In genomic region chr3:182809523-182809922, GRCh38 we compare ENCODE assay signal across 24 cellular contexts. TPM values are rescaled to one million over a fixed set of nuclear protein-coding genes. Genes with fewer than 3 reads are reported as not detected.
DNase-seq lines count a peak whose midpoint lies in the region; ATAC-seq, FAIRE-seq and TF ChIP-seq lines count a peak whose summit lies in the region.
"Had no signal": no experiment of that assay in that cellular context is flagged by ENCODE, and none has a peak within 500 bp of the region (broad histone marks: within the 10 kb centered on the region; RNA-seq: fewer than 3 reads in every experiment).

No MANE protein-coding gene starts in this region.

- 0 out of 2 replicates have a peak, but pooled peaks cover 3% of the 10 kb centered on the region for H4K20me1 ChIP-seq in K562 (replicated peaks; ENCODE audit: control insufficient read depth, insufficient read depth, low read length)

- intact Hi-C loops in K562 (cut with micrococcal nuclease), result no loop called here
- intact Hi-C loops in left cardiac atrium (cut with DNase I), result no loop called here

- H2BK120ac ChIP-seq in trophoblast cell (ENCODE audit: insufficient read depth, low read length, poor library complexity), result no peak overlapping the region

- H2AFZ ChIP-seq in K562 (ENCODE audit: low read depth, low read length), result no peak overlapping the region
- no peak overlapping the region for H2AFZ ChIP-seq in trophoblast cell (ENCODE audit: insufficient read depth, low read length, poor library complexity)

- H3K4me3 ChIP-seq in K562, result no peak overlapping the region
- no peak overlapping the region for H3K4me3 ChIP-seq in trophoblast cell (ENCODE audit: low read depth, low read length)
- H3K4me3 ChIP-seq: BLaER1 had no signal

- no peak for TF ChIP-seq EP300 in K562 (IDR thresholded peaks at IDR 0.05; ENCODE audit: low read length)

- H3K27ac ChIP-seq in K562 (ENCODE audit: extremely low read depth, low read depth, low read length) (no peak overlapping the region; the same call in 2 of the 3 replicates), trophoblast cell (ENCODE audit: low read depth, low read length) (no peak overlapping the region), substantia nigra (ENCODE audit: low read depth, low read length, poor library complexity, severe bottlenecking) (no peak overlapping the region)
- H3K27ac ChIP-seq: BLaER1 had no signal

- H4K12ac ChIP-seq in trophoblast cell (ENCODE audit: low read depth, low read length), result no peak overlapping the region

- H3K23ac ChIP-seq in trophoblast cell (ENCODE audit: low read length), result no peak overlapping the region

- TF ChIP-seq POLR2A in K562 (conservative IDR thresholded peaks at IDR 0.05), result no peak

- H3K27me3 ChIP-seq in K562 (ENCODE audit: control insufficient read depth in 2 of 2, insufficient read depth in 2 of 2, low read length in 2 of 2) (no peaks in the 10 kb centered on the region), trophoblast cell (ENCODE audit: insufficient read depth, low read length) (no peaks in the 10 kb centered on the region)
- H3K27me3 ChIP-seq: BLaER1 had no signal

- H3K9me1 ChIP-seq in K562 (ENCODE audit: control insufficient read depth, insufficient read depth, low read length), result no peaks in the 10 kb centered on the region

- no peak overlapping the region for H2AK5ac ChIP-seq in trophoblast cell (ENCODE audit: low read length)

- FAIRE-seq in K562 (lab: Jason Lieb, UNC), result no peak
- FAIRE-seq: GM19239, H1, HepG2 had no signal

- TF ChIP-seq CTCF in K562 (IDR thresholded peaks at IDR 0.05 in 2 of 3, conservative IDR thresholded peaks at IDR 0.05 in 1 of 3; ENCODE audit: insufficient read depth in 2 of 3, low read depth in 1 of 3, low read length in 3 of 3), result no peak

- 82% methylated on average over 2 of the region's 2 CpGs for WGBS in K562 (ENCODE audit: insufficient coverage, low coverage, missing lambda C conversion rate)
- WGBS in trophoblast cell (ENCODE audit: extremely low coverage, insufficient coverage, insufficient read length), result no CpG with 5 or more reads among the region's 2 CpGs

- no peak overlapping the region for H3K14ac ChIP-seq in trophoblast cell (ENCODE audit: low read length)

- no peak overlapping the region for H2BK12ac ChIP-seq in trophoblast cell (ENCODE audit: low read length)

- H2BK5ac ChIP-seq in trophoblast cell (ENCODE audit: low read depth, low read length, poor library complexity), result no peak overlapping the region

- POLR2A ChIA-PET in K562 (lab: Yijun Ruan, JAX), result interaction anchor here (1.0 to 1.2 kb wide), 3 partner anchors 8 to 43 kb away, joined by 3 to 6 read pairs (median 3); no protein-coding TSS in a partner anchor

- no peak overlapping the region for H3K4me2 ChIP-seq in K562 (ENCODE audit: insufficient read depth, low read length)
- H3K4me2 ChIP-seq in trophoblast cell (ENCODE audit: low read length), result no peak overlapping the region
- H3K4me2 ChIP-seq: BLaER1 had no signal

- CTCF ChIA-PET in K562 (lab: Yijun Ruan, JAX; ENCODE audit: low intra/inter-chr PET ratio), result no interaction called here

- H3K9ac ChIP-seq in K562 (ENCODE audit: insufficient read depth in 1 of 2, low read depth in 2 of 2, low read length in 2 of 2) (no peak overlapping the region), trophoblast cell (ENCODE audit: low read length) (no peak overlapping the region)
- H3K9ac ChIP-seq: BLaER1 had no signal

- TF ChIP-seq RAD21 in K562 (CRISPR knock-in tag; conservative IDR thresholded peaks at IDR 0.05 in 1 of 2, IDR thresholded peaks at IDR 0.05 in 1 of 2), result no peak

- BruUV-seq in K562 (replicated peaks; lab: Mats Ljungman, UMichigan), result no TSS peak

- in situ Hi-C loops in K562 (cut with MboI), result no loop called here

- H3K79me1 ChIP-seq in trophoblast cell (ENCODE audit: low read length), result no peaks in the 10 kb centered on the region

- DNase-seq in ELR (ENCODE audit: low read depth), result peak; percentile 9
- DNase-seq in SK-N-DZ (ENCODE audit: low spot score), result peak; percentile 17
- no peak for DNase-seq in K562 (ENCODE audit: extremely low read depth in 1 of 4, low spot score in 3 of 4)
- peak; percentile 71 to 94 for DNase-seq in trophoblast cell
- no peak for DNase-seq in substantia nigra (lab: John Stamatoyannopoulos, UW)
- no peak for DNase-seq in activated CD8-positive, alpha-beta memory T cell treated with anti-CD3 and anti-CD28 coated beads, Interleukin-2, amount 50 U/mL, for 4 hours
- DNase-seq in left cardiac atrium, result no peak
- DNase-seq: Calu3; CD8-positive, alpha-beta memory T cell; DMS153; GF-D8; KG1; NCI-H1092 treated with DMSO at 0.1 percent for 48 hours; NCI-H1436 treated with DMSO at 0.1 percent for 48 hours; NCI-H2029; NCI-H226; NCI-H510A treated with DMSO at 0.1 percent for 48 hours; NCI-H748 treated with DMSO at 0.1 percent for 48 hours; Right ventricle myocardium superior had no signal

- H3K18ac ChIP-seq in trophoblast cell (ENCODE audit: low read length), result no peak overlapping the region

- H3K4ac ChIP-seq in trophoblast cell (ENCODE audit: low read depth, low read length), result no peak overlapping the region

- peak; percentile 5; the same call in 1 of the 3 replicates for ATAC-seq in K562
- no peak for ATAC-seq in left cardiac atrium
- ATAC-seq in HG03378 (IDR thresholded peaks at IDR 0.05; ENCODE audit: unreplicated experiment), result no peak
- ATAC-seq: HepG2 had no signal

- H4K91ac ChIP-seq in trophoblast cell (ENCODE audit: low read depth, low read length), result no peak overlapping the region

- H4K8ac ChIP-seq in trophoblast cell (ENCODE audit: low read depth, low read length), result no peak overlapping the region

- H3K4me1 ChIP-seq in K562 (replicated peaks in 1 of 2; ENCODE audit: control insufficient read depth in 2 of 2, insufficient read depth in 2 of 2, low read length in 2 of 2), result peaks cover 13 to 47% of the 10 kb centered on the region in 2 experiments
- H3K4me1 ChIP-seq in trophoblast cell (ENCODE audit: control insufficient read depth in 1 of 2, insufficient read depth in 2 of 2, low read length in 2 of 2), result peaks cover 2% of the 10 kb centered on the region in 2 experiments

- H3K36me3 ChIP-seq in K562 (ENCODE audit: control insufficient read depth, insufficient read depth, low read length) (no peaks in the 10 kb centered on the region; the same call in 2 of the 3 replicates), trophoblast cell (ENCODE audit: control insufficient read depth in 1 of 2, insufficient read depth in 2 of 2, low read length in 2 of 2) (no peaks in the 10 kb centered on the region)
- H3K36me3 ChIP-seq: BLaER1 had no signal

- no peaks in the 10 kb centered on the region for H3K9me3 ChIP-seq in K562 (replicated peaks; ENCODE audit: control insufficient read depth, insufficient read depth, low read depth, low read length)
- H3K9me3 ChIP-seq in trophoblast cell (ENCODE audit: insufficient read depth, low read depth, low read length), result no peaks in the 10 kb centered on the region
- H3K9me3 ChIP-seq: BLaER1 had no signal

- peaks cover 99% of the 10 kb centered on the region for H3K79me2 ChIP-seq in K562 (ENCODE audit: control insufficient read depth, insufficient read depth, low read length)
- no peaks in the 10 kb centered on the region for H3K79me2 ChIP-seq in trophoblast cell (ENCODE audit: control insufficient read depth, insufficient read depth, low read length, poor library complexity)

TF ChIP-seq in K562, 482 proteins besides CTCF, POLR2A, EP300 and RAD21 (continues in another document):
- TF ChIP-seq MCM3 (IDR thresholded peaks at IDR 0.05), result no peak
- TF ChIP-seq ATF3 (IDR thresholded peaks at IDR 0.05), result peak; percentile 16; the same call in 1 of the 2 replicates
- no peak for TF ChIP-seq ATF3 (CRISPR knock-in tag; conservative IDR thresholded peaks at IDR 0.05)
- no peak for TF ChIP-seq ETV6 (IDR thresholded peaks at IDR 0.05; ENCODE audit: borderline replicate concordance in 1 of 2, low read depth in 2 of 2, low read length in 1 of 2)
- TF ChIP-seq ETV6 (CRISPR knock-in tag; IDR thresholded peaks at IDR 0.05; ENCODE audit: borderline replicate concordance), result no peak
- TF ChIP-seq MEIS2 (IDR thresholded peaks at IDR 0.05; ENCODE audit: partially characterized antibody), result peak; percentile 77
- no peak for TF ChIP-seq ELF4 (CRISPR knock-in tag; IDR thresholded peaks at IDR 0.05)
- TF ChIP-seq CTBP1 (IDR thresholded peaks at IDR 0.05; ENCODE audit: borderline replicate concordance), result no peak

RNA-seq across cellular contexts. Expression of gene ATP11B, which starts 16.2 kb away (rescaled TPM):
- polyA plus RNA-seq in SK-N-DZ (2014; cell fraction: cytosol; rRNA removed), result 9.5 and 10.1 TPM in 2 replicates
- 18.1 and 18.4 TPM in 2 replicates for polyA plus RNA-seq in SK-N-DZ (2014; cell fraction: nucleus; rRNA removed)
- total RNA-seq in K562 (2011; cell fraction: chromatin; rRNA removed; ENCODE audit: low replicate concordance), result 31.7 and 147 TPM in 2 replicates
- total RNA-seq in K562 (2011; cell fraction: nucleolus; rRNA removed), result 23.2 and 28.2 TPM in 2 replicates
- 65.4 and 117 TPM in 2 replicates for total RNA-seq in K562 (2011; cell fraction: nucleoplasm; rRNA removed)
- total RNA-seq in K562 (2014; rRNA removed) (39.0 and 68.7 TPM in 2 replicates), K562 (2014; rRNA removed; fragmentation: Illumina TruSeq; extraction: Trizol) (61.1 and 70.3 TPM in 2 replicates), K562 (2015; rRNA removed; fragmentation: Illumina TruSeq; extraction: Trizol) (50.3 and 55.6 TPM in 2 replicates), K562 (2021) (67.3 and 67.6 TPM in 2 replicates), left cardiac atrium (10 to 100 TPM; 38.5 to 49.4 TPM)
- polyA plus RNA-seq in K562 (2011; rRNA removed) (29.3 and 41.8 TPM in 2 replicates), K562 (2014; fragmentation: Illumina TruSeq; extraction: Trizol) (33.1 and 40.2 TPM in 2 replicates), K562 (2014; fragmentation: Nextera tagmentation; extraction: Ambion mirVana) (10 to 100 TPM; 11.9 to 12.1 TPM), K562 (2014; rRNA removed) (23.6 and 27.0 TPM in 2 replicates)
- 6.7 and 16.4 TPM in 2 replicates for polyA plus RNA-seq in K562 (2011; cell fraction: cytosol; rRNA removed)
- 32.1 and 43.8 TPM in 2 replicates for polyA plus RNA-seq in K562 (2011; cell fraction: nucleus; rRNA removed)
- polyA plus RNA-seq in K562 (2012), result 21.7 and 24.7 TPM in 2 replicates
- polyA minus RNA-seq in K562 (2011; rRNA and poly(A)+ RNA removed), result 66.2 and 72.6 TPM in 2 replicates
- polyA minus RNA-seq in K562 (2011; cell fraction: cytosol; rRNA and poly(A)+ RNA removed), result 32.9 and 52.5 TPM in 2 replicates
- polyA minus RNA-seq in K562 (2011; cell fraction: nucleus; rRNA and poly(A)+ RNA removed), result 38.0 and 60.2 TPM in 2 replicates
- polyA plus RNA-seq in trophoblast cell (2013), result 20.9 and 21.3 TPM in 2 replicates

Comparison
In these comparisons a context has a peak if more than half of its experiments do, and no peak if none do; other contexts are left out.
1. DNase-seq: peak in ELR (single experiment), SK-N-DZ (single experiment) and trophoblast cell (2 of 2); none in K562 (0 of 4), substantia nigra (0 of 49), activated CD8-positive, alpha-beta memory T cell treated with anti-CD3 and anti-CD28 coated beads, Interleukin-2, amount 50 U/mL, for 4 hours (single experiment) and left cardiac atrium (single experiment).